1 cellular context compared by ENCODE assay signal in genomic region chr1:65412256-65412983, GRCh38.
A peak's percentile ranks its signal among the peaks of the same experiment; 100 is the strongest.
TF ChIP-seq lines count a peak whose summit lies in the region.

No MANE protein-coding gene starts in this region.

TF ChIP-seq in K562, 482 proteins besides CTCF, POLR2A, EP300 and RAD21 (continued from another document):
- TF ChIP-seq, protein P1, sequence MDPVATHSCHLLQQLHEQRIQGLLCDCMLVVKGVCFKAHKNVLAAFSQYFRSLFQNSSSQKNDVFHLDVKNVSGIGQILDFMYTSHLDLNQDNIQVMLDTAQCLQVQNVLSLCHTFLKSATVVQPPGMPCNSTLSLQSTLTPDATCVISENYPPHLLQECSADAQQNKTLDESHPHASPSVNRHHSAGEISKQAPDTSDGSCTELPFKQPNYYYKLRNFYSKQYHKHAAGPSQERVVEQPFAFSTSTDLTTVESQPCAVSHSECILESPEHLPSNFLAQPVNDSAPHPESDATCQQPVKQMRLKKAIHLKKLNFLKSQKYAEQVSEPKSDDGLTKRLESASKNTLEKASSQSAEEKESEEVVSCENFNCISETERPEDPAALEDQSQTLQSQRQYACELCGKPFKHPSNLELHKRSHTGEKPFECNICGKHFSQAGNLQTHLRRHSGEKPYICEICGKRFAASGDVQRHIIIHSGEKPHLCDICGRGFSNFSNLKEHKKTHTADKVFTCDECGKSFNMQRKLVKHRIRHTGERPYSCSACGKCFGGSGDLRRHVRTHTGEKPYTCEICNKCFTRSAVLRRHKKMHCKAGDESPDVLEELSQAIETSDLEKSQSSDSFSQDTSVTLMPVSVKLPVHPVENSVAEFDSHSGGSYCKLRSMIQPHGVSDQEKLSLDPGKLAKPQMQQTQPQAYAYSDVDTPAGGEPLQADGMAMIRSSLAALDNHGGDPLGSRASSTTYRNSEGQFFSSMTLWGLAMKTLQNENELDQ (CRISPR knock-in tag; IDR thresholded peaks at IDR 0.05; ENCODE audit: borderline replicate concordance) = no peak
- TF ChIP-seq ASH1L (IDR thresholded peaks at IDR 0.05; ENCODE audit: borderline replicate concordance, low read depth, partially characterized antibody) (no peak), CBFA2T3 (IDR thresholded peaks at IDR 0.05) (peak; percentile 99), ZKSCAN3 (CRISPR knock-in tag; IDR thresholded peaks at IDR 0.05) (no peak), GTF2A2 (tag; IDR thresholded peaks at IDR 0.05) (no peak), ZNF449 (CRISPR knock-in tag; IDR thresholded peaks at IDR 0.05) (no peak), BRF1 (IDR thresholded peaks at IDR 0.05; ENCODE audit: borderline replicate concordance, extremely low read depth, insufficient read length) (no peak), SMAD2 (IDR thresholded peaks at IDR 0.05; ENCODE audit: low read depth, low read length) (no peak), ETS2 (tag; IDR thresholded peaks at IDR 0.05; ENCODE audit: borderline replicate concordance, poor library complexity, severe bottlenecking) (no peak), DACH1 (IDR thresholded peaks at IDR 0.05; ENCODE audit: partially characterized antibody) (peak; percentile 63), PHF21A (IDR thresholded peaks at IDR 0.05; ENCODE audit: borderline replicate concordance, low read depth) (no peak), CUX1 (CRISPR knock-in tag; IDR thresholded peaks at IDR 0.05) (peak; percentile 91), FOXP1 (CRISPR knock-in tag; IDR thresholded peaks at IDR 0.05) (no peak), ZNF175 (CRISPR knock-in tag; IDR thresholded peaks at IDR 0.05; ENCODE audit: low read depth) (peak; percentile 95), ZNF764 (CRISPR knock-in tag; IDR thresholded peaks at IDR 0.05; ENCODE audit: low read depth) (no peak)
- TF ChIP-seq, protein P2, sequence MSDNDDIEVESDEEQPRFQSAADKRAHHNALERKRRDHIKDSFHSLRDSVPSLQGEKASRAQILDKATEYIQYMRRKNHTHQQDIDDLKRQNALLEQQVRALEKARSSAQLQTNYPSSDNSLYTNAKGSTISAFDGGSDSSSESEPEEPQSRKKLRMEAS (CRISPR knock-in tag; IDR thresholded peaks at IDR 0.05) = no peak
- TF ChIP-seq, protein P3, sequence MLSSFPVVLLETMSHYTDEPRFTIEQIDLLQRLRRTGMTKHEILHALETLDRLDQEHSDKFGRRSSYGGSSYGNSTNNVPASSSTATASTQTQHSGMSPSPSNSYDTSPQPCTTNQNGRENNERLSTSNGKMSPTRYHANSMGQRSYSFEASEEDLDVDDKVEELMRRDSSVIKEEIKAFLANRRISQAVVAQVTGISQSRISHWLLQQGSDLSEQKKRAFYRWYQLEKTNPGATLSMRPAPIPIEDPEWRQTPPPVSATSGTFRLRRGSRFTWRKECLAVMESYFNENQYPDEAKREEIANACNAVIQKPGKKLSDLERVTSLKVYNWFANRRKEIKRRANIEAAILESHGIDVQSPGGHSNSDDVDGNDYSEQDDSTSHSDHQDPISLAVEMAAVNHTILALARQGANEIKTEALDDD (IDR thresholded peaks at IDR 0.05) = peak; percentile 86
- TF ChIP-seq, protein P4, sequence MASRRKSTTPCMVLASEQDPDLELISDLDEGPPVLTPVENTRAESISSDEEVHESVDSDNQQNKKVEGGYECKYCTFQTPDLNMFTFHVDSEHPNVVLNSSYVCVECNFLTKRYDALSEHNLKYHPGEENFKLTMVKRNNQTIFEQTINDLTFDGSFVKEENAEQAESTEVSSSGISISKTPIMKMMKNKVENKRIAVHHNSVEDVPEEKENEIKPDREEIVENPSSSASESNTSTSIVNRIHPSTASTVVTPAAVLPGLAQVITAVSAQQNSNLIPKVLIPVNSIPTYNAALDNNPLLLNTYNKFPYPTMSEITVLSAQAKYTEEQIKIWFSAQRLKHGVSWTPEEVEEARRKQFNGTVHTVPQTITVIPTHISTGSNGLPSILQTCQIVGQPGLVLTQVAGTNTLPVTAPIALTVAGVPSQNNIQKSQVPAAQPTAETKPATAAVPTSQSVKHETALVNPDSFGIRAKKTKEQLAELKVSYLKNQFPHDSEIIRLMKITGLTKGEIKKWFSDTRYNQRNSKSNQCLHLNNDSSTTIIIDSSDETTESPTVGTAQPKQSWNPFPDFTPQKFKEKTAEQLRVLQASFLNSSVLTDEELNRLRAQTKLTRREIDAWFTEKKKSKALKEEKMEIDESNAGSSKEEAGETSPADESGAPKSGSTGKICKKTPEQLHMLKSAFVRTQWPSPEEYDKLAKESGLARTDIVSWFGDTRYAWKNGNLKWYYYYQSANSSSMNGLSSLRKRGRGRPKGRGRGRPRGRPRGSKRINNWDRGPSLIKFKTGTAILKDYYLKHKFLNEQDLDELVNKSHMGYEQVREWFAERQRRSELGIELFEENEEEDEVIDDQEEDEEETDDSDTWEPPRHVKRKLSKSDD (conservative IDR thresholded peaks at IDR 0.05; ENCODE audit: low read length) = no peak
